12 cellular contexts compared by ENCODE assay signal in the genomic region with DNA sequence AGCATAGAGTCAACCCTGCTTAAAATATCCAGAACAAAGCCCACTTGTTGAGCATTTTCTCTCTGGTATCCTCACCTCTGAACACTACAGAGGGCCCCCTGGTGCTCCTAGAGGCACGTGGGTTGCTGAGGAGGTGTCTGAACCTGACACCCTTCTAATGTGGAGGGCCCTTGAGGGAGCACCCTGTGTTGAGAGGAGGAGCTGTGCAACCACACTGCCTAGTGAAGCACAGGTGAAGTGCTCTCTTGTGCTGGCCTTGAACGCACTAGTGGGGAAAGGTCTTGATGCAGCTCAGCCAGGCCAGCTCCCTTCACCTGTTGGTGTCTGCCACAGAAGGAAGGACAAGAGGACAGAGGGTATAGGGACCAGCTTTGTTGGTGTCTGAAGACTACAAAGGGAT. TPM values are rescaled to one million over a fixed set of nuclear protein-coding genes. Genes with fewer than 3 reads are reported as not detected.
DNase-seq lines count a peak whose midpoint lies in the region; ATAC-seq and TF ChIP-seq lines count a peak whose summit lies in the region.
"Had no signal": no experiment of that assay in that cellular context is flagged by ENCODE, and none has a peak within 500 bp of the region (broad histone marks: within the 10 kb centered on the region; RNA-seq: fewer than 3 reads in every experiment).

No MANE protein-coding gene starts in this region.

- no peak for TF ChIP-seq POLR2A in vagina (IDR thresholded peaks at IDR 0.05)

- no peak for DNase-seq in activated naive CD4-positive, alpha-beta T cell treated with anti-CD3 and anti-CD28 coated beads, Interleukin-2, amount 50 U/mL, for 16 hours
- DNase-seq in vagina (ENCODE audit: extremely low spot score in 2 of 2) (no peak), caudate nucleus (lab: John Stamatoyannopoulos, UW) (no peak), dermis blood vessel endothelial cell (no peak), cardiac septum (ENCODE audit: low spot score) (no peak)
- DNase-seq: BE2C; erythroblast; NK-92 treated with Interleukin-12 subunit alpha and Interleukin-12 subunit beta, amount 100 ng/mL, for 24 hours had no signal

- peak; percentile 23 for ATAC-seq in HG03432 (IDR thresholded peaks at IDR 0.05; ENCODE audit: unreplicated experiment)

- peak overlapping the region; percentile 76 for H3K27ac Mint-ChIP-seq in activated naive CD4-positive, alpha-beta T cell treated with anti-CD3 and anti-CD28 coated beads, Interleukin-2, amount 50 U/mL, for 24 hours
- peak overlapping the region; percentile 74 for H3K27ac Mint-ChIP-seq in activated naive CD8-positive, alpha-beta T cell

- no peaks in the 10 kb centered on the region for H3K27me3 ChIP-seq in vagina
- H3K27me3 ChIP-seq: BE2C had no signal

- peak overlapping the region; percentile 28 for H3K4me3 Mint-ChIP-seq in activated naive CD4-positive, alpha-beta T cell treated with anti-CD3 and anti-CD28 coated beads, Interleukin-2, amount 50 U/mL, for 24 hours
- H3K4me3 Mint-ChIP-seq in activated naive CD8-positive, alpha-beta T cell = peak overlapping the region; percentile 66

- peaks cover 13% of the 10 kb centered on the region for H3K36me3 Mint-ChIP-seq in activated naive CD4-positive, alpha-beta T cell treated with anti-CD3 and anti-CD28 coated beads, Interleukin-2, amount 50 U/mL, for 24 hours
- H3K36me3 Mint-ChIP-seq in activated naive CD8-positive, alpha-beta T cell = peaks cover 2% of the 10 kb centered on the region

- peaks cover 0 to 14% of the 10 kb centered on the region in 2 donors for H3K36me3 ChIP-seq in vagina
- H3K36me3 ChIP-seq: BE2C had no signal

- H3K27ac ChIP-seq in vagina = peak overlapping the region; percentile 31
- no peak overlapping the region for H3K27ac ChIP-seq in caudate nucleus (ENCODE audit: low read depth, low read length)

- H3K9me3 Mint-ChIP-seq in activated naive CD4-positive, alpha-beta T cell treated with anti-CD3 and anti-CD28 coated beads, Interleukin-2, amount 50 U/mL, for 24 hours = no peaks in the 10 kb centered on the region
- no peaks in the 10 kb centered on the region for H3K9me3 Mint-ChIP-seq in activated naive CD8-positive, alpha-beta T cell (ENCODE audit: low read depth)

- H3K4me1 ChIP-seq in vagina = peaks cover 15% of the 10 kb centered on the region
- H3K4me1 ChIP-seq: BE2C had no signal

- TF ChIP-seq CTCF in vagina (IDR thresholded peaks at IDR 0.05) = no peak

- H3K9me3 ChIP-seq in vagina = no peaks in the 10 kb centered on the region
- H3K9me3 ChIP-seq: BE2C had no signal

- no peaks in the 10 kb centered on the region for H3K27me3 Mint-ChIP-seq in activated naive CD4-positive, alpha-beta T cell treated with anti-CD3 and anti-CD28 coated beads, Interleukin-2, amount 50 U/mL, for 24 hours
- H3K27me3 Mint-ChIP-seq in activated naive CD8-positive, alpha-beta T cell = no peaks in the 10 kb centered on the region

- peaks cover 70% of the 10 kb centered on the region for H3K4me1 Mint-ChIP-seq in activated naive CD4-positive, alpha-beta T cell treated with anti-CD3 and anti-CD28 coated beads, Interleukin-2, amount 50 U/mL, for 24 hours
- peaks cover 71% of the 10 kb centered on the region for H3K4me1 Mint-ChIP-seq in activated naive CD8-positive, alpha-beta T cell (ENCODE audit: low read depth)

- no peak overlapping the region for H3K4me3 ChIP-seq in vagina

- intact Hi-C loops in vagina (cut with DNase I) = no loop called here
- intact Hi-C loops in cardiac septum (cut with DNase I) = no loop called here

RNA-seq across cellular contexts. Expression of a gene that starts 51.9 kb away (rescaled TPM):
- total RNA-seq in vagina (not detected), dermis blood vessel endothelial cell (not detected in 2 replicates), cardiac septum (not detected)
- total RNA-seq: osteoblast had no signal
